ENCODE assay signal across 16 cellular contexts in the genomic region with DNA sequence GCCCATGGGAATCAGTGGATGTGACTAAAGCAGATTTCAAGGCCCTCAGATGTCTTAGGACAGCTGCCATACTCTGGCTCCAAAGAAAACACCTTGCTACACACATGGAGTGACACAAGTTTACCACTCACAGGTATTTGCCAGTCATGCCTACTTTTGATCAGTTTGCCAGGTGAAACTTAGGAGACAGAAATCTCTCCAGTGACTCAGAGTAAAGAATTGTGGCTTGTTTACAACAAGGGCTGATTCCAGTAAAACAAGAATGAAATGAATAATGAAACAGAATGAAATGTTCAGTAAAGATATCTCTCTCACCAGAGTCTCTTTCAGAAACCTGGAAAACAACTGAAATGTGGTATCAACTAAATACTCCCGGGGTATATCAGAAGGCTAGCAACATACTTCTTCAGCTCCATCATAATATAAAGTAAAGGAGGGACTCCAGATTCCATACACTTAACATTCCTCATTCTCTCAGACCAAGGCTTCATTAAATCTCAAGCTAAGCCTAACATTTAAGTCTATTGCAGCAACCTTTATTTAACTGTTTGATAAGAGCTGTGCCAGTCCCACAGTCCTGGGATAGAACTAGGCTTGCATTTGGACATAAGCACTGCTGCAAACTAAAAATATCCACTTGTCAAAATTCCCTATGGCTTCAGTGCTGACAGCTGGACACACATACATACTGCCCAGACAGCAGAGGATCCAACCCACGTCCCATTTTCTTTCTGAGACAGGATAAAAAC.
DNase-seq lines count a peak whose midpoint lies in the region; ATAC-seq, FAIRE-seq and TF ChIP-seq lines count a peak whose summit lies in the region.
"Had no signal": no experiment of that assay in that cellular context is flagged by ENCODE, and none has a peak within 500 bp of the region (broad histone marks: within the 10 kb centered on the region; RNA-seq: fewer than 3 reads in every experiment).

No MANE protein-coding gene starts in this region.

- H3K36me3 Mint-ChIP-seq in mesothelial cell of epicardium = peaks cover 45% of the 10 kb centered on the region
- H3K36me3 Mint-ChIP-seq: activated CD8-positive, alpha-beta memory T cell treated with anti-CD3 and anti-CD28 coated beads, Interleukin-2, amount 10 ng/mL, durations not matched to agents 7 days and 5 days; IgD-negative memory B cell; memory B cell; T-cell had no signal

- no peak for TF ChIP-seq POLR2A in Peyer's patch (IDR thresholded peaks at IDR 0.05)

- peak; percentile 58 for FAIRE-seq in D721Med (lab: Jason Lieb, UNC)

- H3K27ac Mint-ChIP-seq in mesothelial cell of epicardium = peak overlapping the region; percentile 4
- H3K27ac Mint-ChIP-seq: activated CD8-positive, alpha-beta memory T cell treated with anti-CD3 and anti-CD28 coated beads, Interleukin-2, amount 10 ng/mL, durations not matched to agents 7 days and 5 days; IgD-negative memory B cell; memory B cell; T-cell had no signal

- peaks cover 0 to 45% (median 0%) of the 10 kb centered on the region in 3 donors for H3K36me3 ChIP-seq in Peyer's patch

- no peak overlapping the region for H3K4me3 Mint-ChIP-seq in mesothelial cell of epicardium
- H3K4me3 Mint-ChIP-seq: activated CD8-positive, alpha-beta memory T cell treated with anti-CD3 and anti-CD28 coated beads, Interleukin-2, amount 10 ng/mL, durations not matched to agents 7 days and 5 days; IgD-negative memory B cell; memory B cell; T-cell had no signal

- peaks cover 18% of the 10 kb centered on the region for H3K4me1 Mint-ChIP-seq in mesothelial cell of epicardium
- H3K4me1 Mint-ChIP-seq: activated CD8-positive, alpha-beta memory T cell treated with anti-CD3 and anti-CD28 coated beads, Interleukin-2, amount 10 ng/mL, durations not matched to agents 7 days and 5 days; IgD-negative memory B cell; memory B cell; T-cell had no signal

- no peak for TF ChIP-seq CTCF in D721Med (IDR thresholded peaks at IDR 0.05; ENCODE audit: insufficient read depth, missing control alignments)
- TF ChIP-seq CTCF in fibroblast of villous mesenchyme (IDR thresholded peaks at IDR 0.05; ENCODE audit: insufficient read depth, low read depth, low read length) = no peak
- TF ChIP-seq CTCF in mesothelial cell of epicardium (IDR thresholded peaks at IDR 0.05; ENCODE audit: unreplicated experiment) = no peak
- no peak for TF ChIP-seq CTCF in Peyer's patch (IDR thresholded peaks at IDR 0.05)

- H3K9me3 Mint-ChIP-seq in mesothelial cell of epicardium = no peaks in the 10 kb centered on the region
- H3K9me3 Mint-ChIP-seq: IgD-negative memory B cell, memory B cell, T-cell had no signal

- H3K27me3 ChIP-seq in Peyer's patch = no peaks in the 10 kb centered on the region

- DNase-seq in D721Med (ENCODE audit: insufficient read length, low spot score) (no peak), amniotic epithelial cell (ENCODE audit: low read depth) (peak; percentile 74), fibroblast of villous mesenchyme (ENCODE audit: low read depth) (peak; percentile 55), mesothelial cell of epicardium (ENCODE audit: low spot score in 2 of 2, unreplicated experiment in 2 of 2) (no peak), Peyer's patch (no peak), NCI-H2081 (lab: John Stamatoyannopoulos, UW) (no peak), NCI-H2171 treated with DMSO at 0.1 percent for 48 hours (lab: John Stamatoyannopoulos, UW) (no peak)
- DNase-seq: activated CD4-positive, CD25-positive, alpha-beta regulatory T cell; activated CD8-positive, alpha-beta memory T cell treated with anti-CD3 and anti-CD28 coated beads, Interleukin-2, amount 10 ng/mL, durations not matched to agents 7 days and 5 days; activated naive CD4-positive, alpha-beta T cell treated with Interleukin-2 at 50 U/mL for 16 hours; DMS153; NCI-H1417 treated with DMSO at 0.1 percent for 48 hours; T-cell had no signal

- no peaks in the 10 kb centered on the region for H3K9me3 ChIP-seq in Peyer's patch

- no peak overlapping the region for H3K27ac ChIP-seq in Peyer's patch

- no peaks in the 10 kb centered on the region for H3K27me3 Mint-ChIP-seq in mesothelial cell of epicardium (ENCODE audit: low read depth)
- H3K27me3 Mint-ChIP-seq: activated CD8-positive, alpha-beta memory T cell treated with anti-CD3 and anti-CD28 coated beads, Interleukin-2, amount 10 ng/mL, durations not matched to agents 7 days and 5 days; IgD-negative memory B cell; T-cell had no signal

- H3K4me3 ChIP-seq in fibroblast of villous mesenchyme (ENCODE audit: low read depth, low read length) (no peak overlapping the region), Peyer's patch (no peak overlapping the region)

- ATAC-seq in GM21576 (IDR thresholded peaks at IDR 0.05; ENCODE audit: unreplicated experiment) = no peak
- ATAC-seq: activated CD8-positive, alpha-beta memory T cell treated with anti-CD3 and anti-CD28 coated beads, Interleukin-2, amount 10 ng/mL, durations not matched to agents 7 days and 5 days; T-cell had no signal

- no peaks in the 10 kb centered on the region for H3K4me1 ChIP-seq in Peyer's patch

Comparison
In these comparisons a context has a peak if more than half of its experiments do, and no peak if none do; other contexts are left out.
1. DNase-seq: peak in amniotic epithelial cell (single experiment) and fibroblast of villous mesenchyme (single experiment); none in D721Med (single experiment), mesothelial cell of epicardium (0 of 2), Peyer's patch (0 of 3), NCI-H2081 (0 of 2) and NCI-H2171 treated with DMSO at 0.1 percent for 48 hours (single experiment).